In genomic region chr3:64548200-64548889, GRCh38 we compare ENCODE assay signal across 16 cellular contexts.
DNase-seq lines count a peak whose midpoint lies in the region; ATAC-seq and TF ChIP-seq lines count a peak whose summit lies in the region.
"Had no signal": no experiment of that assay in that cellular context is flagged by ENCODE, and none has a peak within 500 bp of the region (broad histone marks: within the 10 kb centered on the region; RNA-seq: fewer than 3 reads in every experiment).

No MANE protein-coding gene starts in this region.

- H3K27me3 ChIP-seq in adrenal gland, result no peaks in the 10 kb centered on the region
- no peaks in the 10 kb centered on the region for H3K27me3 ChIP-seq in transverse colon

- peaks cover 2% of the 10 kb centered on the region for H3K27me3 Mint-ChIP-seq in activated T-helper 1 cell treated with anti-CD3 and anti-CD28 coated beads, Interleukin-12 subunit alpha, Interleukin-12 subunit beta, Interleukin-2, Interleukin-4 antibody, amounts not matched to agents 30 ng/mL and 10 ng/mL and 1 ng/mL, durations not matched to agents 14 hours and 24 hours and 36 hours (ENCODE audit: insufficient read depth)
- H3K27me3 Mint-ChIP-seq: activated CD4-positive, alpha-beta T cell treated with anti-CD3 and anti-CD28 coated beads for 36 hours; stimulated activated memory B cell treated with anti-CD40 and anti-IgM and Interleukin-4, amounts not matched to agents 10 μg/mL and 1 μg/mL and 100 μg/mL, for 72 hours had no signal

- 62 to 74% (median 70%) methylated on average over 6 of the region's 6 CpGs for WGBS in adrenal gland, 4 donors
- 57% methylated on average over 6 of the region's 6 CpGs; no CpG with 5 or more reads in 1 of the 2 donors for WGBS in transverse colon (ENCODE audit: low coverage in 1 of 2), 2 donors

- intact Hi-C loops in adrenal gland (cut with DNase I) (no loop called here), mucosa of descending colon (cut with DNase I, micrococcal nuclease) (no loop called here), transverse colon (cut with DNase I; ENCODE audit: low total_unique reads) (no loop called here), OCI-LY7 (cut with micrococcal nuclease; ENCODE audit: unreplicated experiment) (no loop called here)
- intact Hi-C loops in activated T-helper 1 cell treated with anti-CD3 and anti-CD28 coated beads, Interleukin-12 subunit alpha, Interleukin-12 subunit beta, Interleukin-2, Interleukin-4 antibody, amounts not matched to agents 30 ng/mL and 10 ng/mL and 1 ng/mL, durations not matched to agents 14 hours and 24 hours and 36 hours (cut with micrococcal nuclease), result no loop called here

- CTCF ChIA-PET in OCI-LY7 (lab: Charles Lee; ENCODE audit: unreplicated experiment), result no interaction called here

- peak; percentile 60 for ATAC-seq in mucosa of descending colon
- ATAC-seq: activated CD4-positive, alpha-beta T cell treated with anti-CD3 and anti-CD28 coated beads for 36 hours; GM12878; stimulated activated memory B cell treated with anti-CD40 and anti-IgM and Interleukin-4, amounts not matched to agents 10 μg/mL and 1 μg/mL and 100 μg/mL, for 72 hours had no signal

- no peak overlapping the region for H3K27ac Mint-ChIP-seq in activated T-helper 1 cell treated with anti-CD3 and anti-CD28 coated beads, Interleukin-12 subunit alpha, Interleukin-12 subunit beta, Interleukin-2, Interleukin-4 antibody, amounts not matched to agents 30 ng/mL and 10 ng/mL and 1 ng/mL, durations not matched to agents 14 hours and 24 hours and 36 hours
- H3K27ac Mint-ChIP-seq: activated CD4-positive, alpha-beta T cell treated with anti-CD3 and anti-CD28 coated beads for 36 hours; stimulated activated memory B cell treated with anti-CD40 and anti-IgM and Interleukin-4, amounts not matched to agents 10 μg/mL and 1 μg/mL and 100 μg/mL, for 72 hours had no signal

- no peaks in the 10 kb centered on the region for H3K79me2 ChIP-seq in OCI-LY7 (ENCODE audit: insufficient read depth, low read depth, low read length)

- no peak overlapping the region for H3K27ac ChIP-seq in adrenal gland
- H3K27ac ChIP-seq in transverse colon, result peak overlapping the region; percentile 59 to 89 (median 79)
- H3K27ac ChIP-seq in OCI-LY7 (ENCODE audit: low read depth, low read length, poor library complexity, severe bottlenecking), result no peak overlapping the region

- H3K4me3 ChIP-seq in adrenal gland (no peak overlapping the region), fibroblast of mammary gland (ENCODE audit: control insufficient read depth, low read depth, low read length) (no peak overlapping the region), mucosa of descending colon (no peak overlapping the region), transverse colon (no peak overlapping the region), OCI-LY7 (ENCODE audit: low read depth, low read length, poor library complexity, severe bottlenecking) (no peak overlapping the region)
- H3K4me3 ChIP-seq: GM12878 had no signal

- POLR2A ChIA-PET in OCI-LY7 (lab: Charles Lee), result interaction anchor here (0.6 kb wide), 1 partner anchor 91 kb away, joined by 11 read pairs; no protein-coding TSS in a partner anchor

- BruUV-seq in OCI-LY7 (replicated peaks; lab: Mats Ljungman, UMichigan), result no TSS peak

- no peaks in the 10 kb centered on the region for H3K36me3 Mint-ChIP-seq in activated T-helper 1 cell treated with anti-CD3 and anti-CD28 coated beads, Interleukin-12 subunit alpha, Interleukin-12 subunit beta, Interleukin-2, Interleukin-4 antibody, amounts not matched to agents 30 ng/mL and 10 ng/mL and 1 ng/mL, durations not matched to agents 14 hours and 24 hours and 36 hours (ENCODE audit: low read depth)
- H3K36me3 Mint-ChIP-seq: stimulated activated memory B cell treated with anti-CD40 and anti-IgM and Interleukin-4, amounts not matched to agents 10 μg/mL and 1 μg/mL and 100 μg/mL, for 72 hours had no signal

- H2AFZ ChIP-seq in OCI-LY7 (ENCODE audit: low read length), result no peak overlapping the region

- no peaks in the 10 kb centered on the region for H4K20me1 ChIP-seq in OCI-LY7 (ENCODE audit: insufficient read depth, low read length)

- TF ChIP-seq POLR2A in adrenal gland (IDR thresholded peaks at IDR 0.05), result no peak
- TF ChIP-seq POLR2A in transverse colon (IDR thresholded peaks at IDR 0.05), result no peak

- peak in 6 of 7 donors; percentile 15 to 77 (median 32) for DNase-seq in adrenal gland
- peak; percentile 39 for DNase-seq in fibroblast of mammary gland (ENCODE audit: low read depth)
- DNase-seq in mucosa of descending colon, result peak; percentile 46 to 59 (median 49)
- peak; percentile 64 for DNase-seq in transverse colon
- DNase-seq in NAMALWA (ENCODE audit: low spot score), result no peak
- no peak for DNase-seq in NCI-H226
- no peak for DNase-seq in activated T-helper 1 cell treated with anti-CD3 and anti-CD28 coated beads, Interleukin-12 subunit alpha, Interleukin-12 subunit beta, Interleukin-2, Interleukin-4 antibody, amounts not matched to agents 30 ng/mL and 10 ng/mL and 1 ng/mL, durations not matched to agents 14 hours and 24 hours and 36 hours (ENCODE audit: low spot score)
- no peak for DNase-seq in OCI-LY7 (ENCODE audit: low spot score)
- DNase-seq: activated CD4-positive, alpha-beta T cell treated with anti-CD3 and anti-CD28 coated beads for 36 hours; activated gamma-delta T cell treated with Interleukin-2 at 50 U/mL for 16 hours; Calu3; NCI-H187; NK-92 treated with Interleukin-12 subunit alpha and Interleukin-12 subunit beta, amount 100 ng/mL, for 24 hours had no signal

- H3K4me1 ChIP-seq in adrenal gland (replicated peaks in 1 of 2) (no peaks in the 10 kb centered on the region), mucosa of descending colon (ENCODE audit: low read depth) (no peaks in the 10 kb centered on the region), transverse colon (peaks cover 5 to 20% (median 10%) of the 10 kb centered on the region in 4 donors), OCI-LY7 (ENCODE audit: insufficient read depth, low read length, poor library complexity, severe bottlenecking) (no peaks in the 10 kb centered on the region)

- no peak for TF ChIP-seq EP300 in transverse colon (IDR thresholded peaks at IDR 0.05; ENCODE audit: low read depth)

- TF ChIP-seq CTCF in adrenal gland (IDR thresholded peaks at IDR 0.05) (no peak), fibroblast of mammary gland (conservative IDR thresholded peaks at IDR 0.05; ENCODE audit: control insufficient read depth, insufficient read depth, low read depth, low read length) (no peak), mucosa of descending colon (IDR thresholded peaks at IDR 0.05) (no peak), transverse colon (IDR thresholded peaks at IDR 0.05) (no peak), OCI-LY7 (conservative IDR thresholded peaks at IDR 0.05; ENCODE audit: low read length) (no peak)

- H3K9me2 ChIP-seq in OCI-LY7 (ENCODE audit: insufficient read depth, low read length), result no peaks in the 10 kb centered on the region

- no peak overlapping the region for H3K4me3 Mint-ChIP-seq in activated T-helper 1 cell treated with anti-CD3 and anti-CD28 coated beads, Interleukin-12 subunit alpha, Interleukin-12 subunit beta, Interleukin-2, Interleukin-4 antibody, amounts not matched to agents 30 ng/mL and 10 ng/mL and 1 ng/mL, durations not matched to agents 14 hours and 24 hours and 36 hours
- H3K4me3 Mint-ChIP-seq: activated CD4-positive, alpha-beta T cell treated with anti-CD3 and anti-CD28 coated beads for 36 hours; neural crest cell; stimulated activated memory B cell treated with anti-CD40 and anti-IgM and Interleukin-4, amounts not matched to agents 10 μg/mL and 1 μg/mL and 100 μg/mL, for 72 hours had no signal

- H3K4me1 Mint-ChIP-seq in activated T-helper 1 cell treated with anti-CD3 and anti-CD28 coated beads, Interleukin-12 subunit alpha, Interleukin-12 subunit beta, Interleukin-2, Interleukin-4 antibody, amounts not matched to agents 30 ng/mL and 10 ng/mL and 1 ng/mL, durations not matched to agents 14 hours and 24 hours and 36 hours (ENCODE audit: low read depth), result no peaks in the 10 kb centered on the region
- H3K4me1 Mint-ChIP-seq: activated CD4-positive, alpha-beta T cell treated with anti-CD3 and anti-CD28 coated beads for 36 hours; stimulated activated memory B cell treated with anti-CD40 and anti-IgM and Interleukin-4, amounts not matched to agents 10 μg/mL and 1 μg/mL and 100 μg/mL, for 72 hours had no signal

- peaks cover 0 to 6% of the 10 kb centered on the region in 2 donors for H3K36me3 ChIP-seq in adrenal gland (replicated peaks in 1 of 2)
- no peaks in the 10 kb centered on the region for H3K36me3 ChIP-seq in mucosa of descending colon (ENCODE audit: low read depth)
- H3K36me3 ChIP-seq in transverse colon, result no peaks in the 10 kb centered on the region
- H3K36me3 ChIP-seq in OCI-LY7 (ENCODE audit: insufficient read depth, low read length), result no peaks in the 10 kb centered on the region

- H3K9me3 ChIP-seq in adrenal gland (replicated peaks in 1 of 3) (no peaks in the 10 kb centered on the region), mucosa of descending colon (no peaks in the 10 kb centered on the region), transverse colon (no peaks in the 10 kb centered on the region), OCI-LY7 (ENCODE audit: low read length) (no peaks in the 10 kb centered on the region)

- H3K4me2 ChIP-seq in OCI-LY7 (ENCODE audit: low read length), result no peak overlapping the region

- in situ Hi-C loops in transverse colon (cut with MboI; ENCODE audit: low pct_ligation_motif_present in 1 of 4, low pct_unique_long_range_greater_than_20kb in 1 of 4, low sequenced_read_pairs in 3 of 4), result loop anchor here in 3 of 4 donors (25.0 kb wide), 5 partner anchors 614 to 1189 kb away; no protein-coding TSS in a partner anchor

- H3K9me3 Mint-ChIP-seq in activated T-helper 1 cell treated with anti-CD3 and anti-CD28 coated beads, Interleukin-12 subunit alpha, Interleukin-12 subunit beta, Interleukin-2, Interleukin-4 antibody, amounts not matched to agents 30 ng/mL and 10 ng/mL and 1 ng/mL, durations not matched to agents 14 hours and 24 hours and 36 hours, result no peaks in the 10 kb centered on the region
- H3K9me3 Mint-ChIP-seq: neural crest cell; stimulated activated memory B cell treated with anti-CD40 and anti-IgM and Interleukin-4, amounts not matched to agents 10 μg/mL and 1 μg/mL and 100 μg/mL, for 72 hours had no signal

Comparison
In these comparisons a context has a peak if more than half of its experiments do, and no peak if none do; other contexts are left out.
1. DNase-seq: peak in adrenal gland (6 of 7), fibroblast of mammary gland (single experiment), mucosa of descending colon (3 of 3) and transverse colon (single experiment); none in NAMALWA (single experiment), NCI-H226 (single experiment), activated T-helper 1 cell treated with anti-CD3 and anti-CD28 coated beads, Interleukin-12 subunit alpha, Interleukin-12 subunit beta, Interleukin-2, Interleukin-4 antibody, amounts not matched to agents 30 ng/mL and 10 ng/mL and 1 ng/mL, durations not matched to agents 14 hours and 24 hours and 36 hours (single experiment) and OCI-LY7 (single experiment).
2. H3K27ac ChIP-seq: peak in transverse colon (4 of 4); none in adrenal gland (0 of 5) and OCI-LY7 (single experiment).